In genomic region chr20:2708073-2708415, GRCh38 we compare ENCODE assay signal across 2 cellular contexts.
A peak's percentile ranks its signal among the peaks of the same experiment; 100 is the strongest.
TF ChIP-seq lines count a peak whose summit lies in the region.

No MANE protein-coding gene starts in this region.

TF ChIP-seq in HepG2, 621 proteins besides CTCF, POLR2A, EP300 and RAD21:
- TF ChIP-seq ZNF710 (CRISPR knock-in tag; IDR thresholded peaks at IDR 0.05; ENCODE audit: borderline replicate concordance), result no peak
- TF ChIP-seq HNRNPL (IDR thresholded peaks at IDR 0.05; ENCODE audit: low read depth, low read length), result 0 out of 2 replicates have a peak, but pooled peaks have one; percentile 37

TF ChIP-seq in H1, 55 proteins besides CTCF, POLR2A, EP300 and RAD21:
- TF ChIP-seq TEAD4 (IDR thresholded peaks at IDR 0.05; ENCODE audit: low read depth, low read length) (no peak), BCL11A (IDR thresholded peaks at IDR 0.05; ENCODE audit: low read depth in 2 of 2, low read length in 2 of 2) (no peak), KDM5A (IDR thresholded peaks at IDR 0.05; ENCODE audit: low read length) (no peak), RFX5 (IDR thresholded peaks at IDR 0.05; ENCODE audit: borderline replicate concordance, low read depth, low read length) (no peak)
